In genomic region chr15:100781961-100782525, GRCh38 we compare ENCODE assay signal across 25 cellular contexts.
A peak's percentile ranks its signal among the peaks of the same experiment; 100 is the strongest.
DNase-seq lines count a peak whose midpoint lies in the region; ATAC-seq and TF ChIP-seq lines count a peak whose summit lies in the region.
"Had no signal": no experiment of that assay in that cellular context is flagged by ENCODE, and none has a peak within 500 bp of the region (broad histone marks: within the 10 kb centered on the region; RNA-seq: fewer than 3 reads in every experiment).

No MANE protein-coding gene starts in this region.

- H3K36me3 ChIP-seq in HUES64 (ENCODE audit: insufficient read depth, low read length), result no peaks in the 10 kb centered on the region
- H3K36me3 ChIP-seq in iPS DF 6.9 (ENCODE audit: control insufficient read depth, insufficient read depth, low read length), result no peaks in the 10 kb centered on the region
- no peaks in the 10 kb centered on the region for H3K36me3 ChIP-seq in sigmoid colon
- H3K36me3 ChIP-seq: adrenal gland; BLaER1 treated with 17β-estradiol and CSF1 and Interleukin-3, amounts not matched to agents 10 nM and 100 nM; neural progenitor cell; transverse colon had no signal

- H3K4me3 ChIP-seq in HUES64 (ENCODE audit: low read length) (no peak overlapping the region), iPS DF 6.9 (ENCODE audit: low read length) (no peak overlapping the region), sigmoid colon (no peak overlapping the region)
- H3K4me3 ChIP-seq: adrenal gland; BLaER1 treated with 17β-estradiol and CSF1 and Interleukin-3, amounts not matched to agents 10 nM and 100 nM; neural progenitor cell; transverse colon had no signal

- H3K4me1 ChIP-seq in HUES64 (ENCODE audit: insufficient read depth, low read length) (no peaks in the 10 kb centered on the region), iPS DF 6.9 (ENCODE audit: control insufficient read depth, insufficient read depth, low read length) (peaks cover 3% of the 10 kb centered on the region; the same call in 1 of the 2 replicates), sigmoid colon (no peaks in the 10 kb centered on the region)
- H3K4me1 ChIP-seq: adrenal gland, neural progenitor cell, transverse colon had no signal

- H3K27ac ChIP-seq in HUES64 (ENCODE audit: low read depth, low read length) (peak overlapping the region; percentile 52; the same call in 1 of the 2 replicates), iPS DF 6.9 (ENCODE audit: low read length) (no peak overlapping the region), sigmoid colon (no peak overlapping the region)
- H3K27ac ChIP-seq: adrenal gland; BLaER1 treated with 17β-estradiol and CSF1 and Interleukin-3, amounts not matched to agents 10 nM and 100 nM; neural progenitor cell; RWPE1; transverse colon had no signal

- no peak overlapping the region for H3K27ac Mint-ChIP-seq in stimulated activated memory B cell treated with anti-CD40 and anti-IgM and Interleukin-4, amounts not matched to agents 10 μg/mL and 1 μg/mL and 100 μg/mL, for 72 hours
- H3K27ac Mint-ChIP-seq: activated naive CD4-positive, alpha-beta T cell treated with anti-CD3 and anti-CD28 coated beads, Interleukin-2, amount 10 ng/mL, durations not matched to agents 7 days and 5 days; activated T-helper 1 cell treated with anti-CD3 and anti-CD28 coated beads, Interleukin-12 subunit alpha, Interleukin-12 subunit beta, Interleukin-2, Interleukin-4 antibody, amounts not matched to agents 30 ng/mL and 10 ng/mL and 1 ng/mL, durations not matched to agents 14 hours and 24 hours and 36 hours; immature natural killer cell had no signal

- no peaks in the 10 kb centered on the region for H3K36me3 Mint-ChIP-seq in stimulated activated memory B cell treated with anti-CD40 and anti-IgM and Interleukin-4, amounts not matched to agents 10 μg/mL and 1 μg/mL and 100 μg/mL, for 72 hours
- H3K36me3 Mint-ChIP-seq: activated naive CD4-positive, alpha-beta T cell treated with anti-CD3 and anti-CD28 coated beads, Interleukin-2, amount 10 ng/mL, durations not matched to agents 7 days and 5 days; immature natural killer cell; neural progenitor cell had no signal

- no peaks in the 10 kb centered on the region for H3K27me3 ChIP-seq in HUES64 (ENCODE audit: insufficient read depth, low read length)
- no peaks in the 10 kb centered on the region for H3K27me3 ChIP-seq in iPS DF 6.9 (ENCODE audit: control insufficient read depth, insufficient read depth, low read length)
- no peaks in the 10 kb centered on the region for H3K27me3 ChIP-seq in sigmoid colon
- H3K27me3 ChIP-seq: adrenal gland; BLaER1 treated with 17β-estradiol and CSF1 and Interleukin-3, amounts not matched to agents 10 nM and 100 nM; neural progenitor cell; transverse colon had no signal

- 83% methylated on average over 6 of the region's 6 CpGs for WGBS in HUES64
- WGBS in iPS DF 6.9 (ENCODE audit: insufficient coverage, insufficient read length), result no CpG with 5 or more reads among the region's 6 CpGs
- 84 to 86% methylated on average over 6 of the region's 6 CpGs for WGBS in sigmoid colon, 2 donors

- no peak for TF ChIP-seq POLR2A in sigmoid colon (IDR thresholded peaks at IDR 0.05)

- intact Hi-C loops in sigmoid colon (cut with DNase I), result no loop called here

- TF ChIP-seq CTCF in sigmoid colon (IDR thresholded peaks at IDR 0.05), result no peak

- no peak overlapping the region for H3K9ac ChIP-seq in HUES64 (ENCODE audit: low read depth, low read length)
- H3K9ac ChIP-seq: BLaER1 treated with 17β-estradiol and CSF1 and Interleukin-3, amounts not matched to agents 10 nM and 100 nM; neural progenitor cell had no signal

- no peak overlapping the region for H3K4me3 Mint-ChIP-seq in stimulated activated memory B cell treated with anti-CD40 and anti-IgM and Interleukin-4, amounts not matched to agents 10 μg/mL and 1 μg/mL and 100 μg/mL, for 72 hours
- H3K4me3 Mint-ChIP-seq: activated naive CD4-positive, alpha-beta T cell treated with anti-CD3 and anti-CD28 coated beads, Interleukin-2, amount 10 ng/mL, durations not matched to agents 7 days and 5 days; activated T-helper 1 cell treated with anti-CD3 and anti-CD28 coated beads, Interleukin-12 subunit alpha, Interleukin-12 subunit beta, Interleukin-2, Interleukin-4 antibody, amounts not matched to agents 30 ng/mL and 10 ng/mL and 1 ng/mL, durations not matched to agents 14 hours and 24 hours and 36 hours; H9; immature natural killer cell; neural progenitor cell had no signal

- H3K4me1 Mint-ChIP-seq in stimulated activated memory B cell treated with anti-CD40 and anti-IgM and Interleukin-4, amounts not matched to agents 10 μg/mL and 1 μg/mL and 100 μg/mL, for 72 hours, result no peaks in the 10 kb centered on the region
- H3K4me1 Mint-ChIP-seq: activated naive CD4-positive, alpha-beta T cell treated with anti-CD3 and anti-CD28 coated beads, Interleukin-2, amount 10 ng/mL, durations not matched to agents 7 days and 5 days; immature natural killer cell had no signal

- ATAC-seq in SK-N-SH treated with all-trans-retinoic acid at 6 μM for 48 hours, result peak; percentile 70
- ATAC-seq in HG02763 (IDR thresholded peaks at IDR 0.05; ENCODE audit: unreplicated experiment), result no peak
- ATAC-seq in stimulated activated memory B cell treated with anti-CD40 and anti-IgM and Interleukin-4, amounts not matched to agents 10 μg/mL and 1 μg/mL and 100 μg/mL, for 72 hours, result no peak
- ATAC-seq: left colon, sciatic nerve had no signal

- TF ChIP-seq EP300 in sigmoid colon (IDR thresholded peaks at IDR 0.05), result no peak

- no peaks in the 10 kb centered on the region for H3K9me3 Mint-ChIP-seq in stimulated activated memory B cell treated with anti-CD40 and anti-IgM and Interleukin-4, amounts not matched to agents 10 μg/mL and 1 μg/mL and 100 μg/mL, for 72 hours
- H3K9me3 Mint-ChIP-seq: activated naive CD4-positive, alpha-beta T cell treated with anti-CD3 and anti-CD28 coated beads, Interleukin-2, amount 10 ng/mL, durations not matched to agents 7 days and 5 days; activated T-helper 1 cell treated with anti-CD3 and anti-CD28 coated beads, Interleukin-12 subunit alpha, Interleukin-12 subunit beta, Interleukin-2, Interleukin-4 antibody, amounts not matched to agents 30 ng/mL and 10 ng/mL and 1 ng/mL, durations not matched to agents 14 hours and 24 hours and 36 hours; immature natural killer cell; neural progenitor cell had no signal

- peaks cover 23% of the 10 kb centered on the region for H3K27me3 Mint-ChIP-seq in stimulated activated memory B cell treated with anti-CD40 and anti-IgM and Interleukin-4, amounts not matched to agents 10 μg/mL and 1 μg/mL and 100 μg/mL, for 72 hours
- H3K27me3 Mint-ChIP-seq: activated naive CD4-positive, alpha-beta T cell treated with anti-CD3 and anti-CD28 coated beads, Interleukin-2, amount 10 ng/mL, durations not matched to agents 7 days and 5 days had no signal

- no peaks in the 10 kb centered on the region for H3K9me3 ChIP-seq in HUES64 (ENCODE audit: insufficient read depth, low read depth, low read length)
- no peaks in the 10 kb centered on the region for H3K9me3 ChIP-seq in iPS DF 6.9 (ENCODE audit: control insufficient read depth, insufficient read depth, low read length)
- no peaks in the 10 kb centered on the region for H3K9me3 ChIP-seq in sigmoid colon
- H3K9me3 ChIP-seq: adrenal gland; BLaER1 treated with 17β-estradiol and CSF1 and Interleukin-3, amounts not matched to agents 10 nM and 100 nM; transverse colon had no signal

- DNase-seq in iPS DF 6.9 (ENCODE audit: low read depth, low spot score) (peak; percentile 9), sigmoid colon (peak; percentile 40), NCI-H524 treated with DMSO at 0.1 percent for 48 hours (lab: John Stamatoyannopoulos, UW) (no peak)
- DNase-seq: activated CD4-positive, alpha-beta T cell treated with anti-CD3 and anti-CD28 coated beads, Interleukin-2, amount 50 U/mL, for 4 hours; activated CD4-positive, CD25-positive, alpha-beta regulatory T cell; activated naive CD4-positive, alpha-beta T cell treated with anti-CD3 and anti-CD28 coated beads, Interleukin-2, amount 10 ng/mL, durations not matched to agents 7 days and 5 days; H9; immature natural killer cell; Kasumi-1; left colon; NCI-H1694 treated with DMSO at 0.1 percent for 48 hours; NCI-H446 treated with DMSO at 0.1 percent for 48 hours; stimulated activated CD4-positive, alpha-beta T cell treated with anti-CD3 and anti-CD28 coated beads, Interleukin-4, amount 100 ng/mL, for 1 hour; T-helper 1 cell; transverse colon had no signal

TF ChIP-seq in SK-N-SH treated with all-trans-retinoic acid at 6 μM for 48 hours, 23 proteins besides CTCF, POLR2A, EP300 and RAD21:
- TF ChIP-seq RARB (CRISPR knock-in tag; IDR thresholded peaks at IDR 0.05) (no peak), ZNF70 (CRISPR knock-in tag; IDR thresholded peaks at IDR 0.05) (no peak), PATZ1 (CRISPR knock-in tag; IDR thresholded peaks at IDR 0.05; ENCODE audit: borderline replicate concordance) (no peak), CREB5 (CRISPR knock-in tag; IDR thresholded peaks at IDR 0.05; ENCODE audit: low read depth) (no peak), ZNF8 (CRISPR knock-in tag; IDR thresholded peaks at IDR 0.05) (no peak)
